1 cellular context compared by ENCODE assay signal in genomic region chr3:194332858-194333211, GRCh38.
TF ChIP-seq lines count a peak whose summit lies in the region.

No MANE protein-coding gene starts in this region.

TF ChIP-seq in HepG2, 621 proteins besides CTCF, POLR2A, EP300 and RAD21 (continued from another document and continues in another):
- TF ChIP-seq ZBTB33 (CRISPR knock-in tag; IDR thresholded peaks at IDR 0.05) = no peak
- TF ChIP-seq NR3C1 (CRISPR knock-in tag; IDR thresholded peaks at IDR 0.05) = no peak
- TF ChIP-seq ZNF740 (CRISPR knock-in tag; IDR thresholded peaks at IDR 0.05) = peak; percentile 97
- TF ChIP-seq RNF2 (conservative IDR thresholded peaks at IDR 0.05; ENCODE audit: low read depth) = no peak
- TF ChIP-seq ZNF343 (CRISPR knock-in tag; IDR thresholded peaks at IDR 0.05) = no peak
- TF ChIP-seq MEF2D (CRISPR knock-in tag; IDR thresholded peaks at IDR 0.05) = no peak
- TF ChIP-seq TARDBP (CRISPR knock-in tag; IDR thresholded peaks at IDR 0.05) = 0 out of 2 replicates have a peak, but pooled peaks have one; percentile 21
- TF ChIP-seq HNRNPL (IDR thresholded peaks at IDR 0.05; ENCODE audit: low read depth, low read length) = no peak
- no peak for TF ChIP-seq REST (IDR thresholded peaks at IDR 0.05; ENCODE audit: borderline replicate concordance in 1 of 2, low read depth in 1 of 2, low read length in 2 of 2)
- no peak for TF ChIP-seq LBX2 (CRISPR knock-in tag; IDR thresholded peaks at IDR 0.05; ENCODE audit: borderline replicate concordance)
- TF ChIP-seq PHF8 (CRISPR knock-in tag; IDR thresholded peaks at IDR 0.05) = no peak
- TF ChIP-seq ZBTB1 (CRISPR knock-in tag; IDR thresholded peaks at IDR 0.05; ENCODE audit: borderline replicate concordance) = no peak
- TF ChIP-seq CEBPZ (IDR thresholded peaks at IDR 0.05; ENCODE audit: low read length) = no peak
- TF ChIP-seq HNF4A (CRISPR knock-in tag; IDR thresholded peaks at IDR 0.05) = peak; percentile 77
- TF ChIP-seq ZNF501 (CRISPR knock-in tag; IDR thresholded peaks at IDR 0.05) = no peak
- TF ChIP-seq AKNA (CRISPR knock-in tag; IDR thresholded peaks at IDR 0.05; ENCODE audit: borderline replicate concordance) = no peak
- TF ChIP-seq TCF7 (IDR thresholded peaks at IDR 0.05; ENCODE audit: low read depth) = peak; percentile 46; the same call in 1 of the 2 replicates
- no peak for TF ChIP-seq DDIT3 (CRISPR knock-in tag; IDR thresholded peaks at IDR 0.05)
- TF ChIP-seq IRF2 (CRISPR knock-in tag; IDR thresholded peaks at IDR 0.05) = no peak
- TF ChIP-seq ZNF142 (CRISPR knock-in tag; IDR thresholded peaks at IDR 0.05) = no peak; the same call in 1 of the 2 replicates
- peak; percentile 45; the same call in 1 of the 2 replicates for TF ChIP-seq CREM (IDR thresholded peaks at IDR 0.05)
- TF ChIP-seq CREM (CRISPR knock-in tag; IDR thresholded peaks at IDR 0.05) = no peak
- TF ChIP-seq TBP (CRISPR knock-in tag; IDR thresholded peaks at IDR 0.05) = no peak
- TF ChIP-seq ELK4 (CRISPR knock-in tag; IDR thresholded peaks at IDR 0.05; ENCODE audit: borderline replicate concordance) = no peak
- no peak for TF ChIP-seq REXO4 (CRISPR knock-in tag; IDR thresholded peaks at IDR 0.05; ENCODE audit: borderline replicate concordance)
- TF ChIP-seq SNAPC5 (CRISPR knock-in tag; IDR thresholded peaks at IDR 0.05; ENCODE audit: borderline replicate concordance) = peak; percentile 89
- TF ChIP-seq NPAS2 (CRISPR knock-in tag; IDR thresholded peaks at IDR 0.05; ENCODE audit: borderline replicate concordance) = no peak
- TF ChIP-seq FOSL1 (CRISPR knock-in tag; IDR thresholded peaks at IDR 0.05; ENCODE audit: borderline replicate concordance) = no peak
- no peak for TF ChIP-seq RCOR2 (CRISPR knock-in tag; IDR thresholded peaks at IDR 0.05)
- no peak for TF ChIP-seq ATM (IDR thresholded peaks at IDR 0.05; ENCODE audit: borderline replicate concordance)
- no peak for TF ChIP-seq ZNF121 (CRISPR knock-in tag; IDR thresholded peaks at IDR 0.05)
- TF ChIP-seq ATF2 (CRISPR knock-in tag; IDR thresholded peaks at IDR 0.05) = no peak
